In genomic region chr3:33612641-33613040, GRCh38 we compare ENCODE assay signal across 15 cellular contexts.
DNase-seq lines count a peak whose midpoint lies in the region; ATAC-seq and TF ChIP-seq lines count a peak whose summit lies in the region.
"Had no signal": no experiment of that assay in that cellular context is flagged by ENCODE, and none has a peak within 500 bp of the region (broad histone marks: within the 10 kb centered on the region; RNA-seq: fewer than 3 reads in every experiment).

No MANE protein-coding gene starts in this region.

- H3K56ac ChIP-seq in IMR-90 (ENCODE audit: extremely low read depth, insufficient read depth, low read length), result no peak overlapping the region

- dilution Hi-C loops in IMR-90 (cut with HindIII; ENCODE audit: low sequenced_read_pairs, unreplicated experiment), result no loop called here

- no peak overlapping the region for H4K8ac ChIP-seq in IMR-90 (ENCODE audit: low read depth in 2 of 2, low read length in 2 of 2)

- no CpG with 5 or more reads among the region's 1 CpG for WGBS in IMR-90 (ENCODE audit: extremely low coverage in 2 of 2, insufficient read length in 1 of 2), 2 experiments

- no peaks in the 10 kb centered on the region for H3K4me1 Mint-ChIP-seq in activated CD8-positive, alpha-beta T cell treated with anti-CD3 and anti-CD28 coated beads for 36 hours (ENCODE audit: low read depth)

- no peaks in the 10 kb centered on the region for H4K20me1 ChIP-seq in IMR-90 (ENCODE audit: insufficient read depth, low read length)

- no peaks in the 10 kb centered on the region for H3K9me1 ChIP-seq in IMR-90 (ENCODE audit: insufficient read depth, low read length)

- DNase-seq in COLO829 (ENCODE audit: low spot score), result peak; percentile 69
- peak; percentile 4 for DNase-seq in IMR-90
- DNase-seq in dorsolateral prefrontal cortex, result no peak
- peak; percentile 17 to 54 for DNase-seq in lung microvascular endothelial cell (ENCODE audit: low read depth in 2 of 2)
- no peak for DNase-seq in GM19240 (ENCODE audit: insufficient read length, low spot score)
- DNase-seq in activated CD8-positive, alpha-beta T cell treated with anti-CD3 and anti-CD28 coated beads for 36 hours, result no peak
- DNase-seq: BE2C; CD4-positive, alpha-beta memory T cell; COR-L47 had no signal

- no peak overlapping the region for H2AK9ac ChIP-seq in IMR-90 (replicated peaks; ENCODE audit: low read depth, low read length, poor library complexity)

- no peak overlapping the region for H3K4me2 ChIP-seq in IMR-90 (ENCODE audit: low read depth, low read length)
- H3K4me2 ChIP-seq: A549 had no signal

- no peak overlapping the region for H3K4ac ChIP-seq in IMR-90 (ENCODE audit: low read depth, low read length)

- H3K9me3 Mint-ChIP-seq in activated CD8-positive, alpha-beta T cell treated with anti-CD3 and anti-CD28 coated beads for 36 hours, result no peaks in the 10 kb centered on the region
- H3K9me3 Mint-ChIP-seq: CD4-positive, alpha-beta memory T cell had no signal

- intact Hi-C loops in IMR-90 (cut with micrococcal nuclease) (no loop called here), dorsolateral prefrontal cortex (cut with DNase I) (no loop called here)
- intact Hi-C loops in activated CD8-positive, alpha-beta T cell treated with anti-CD3 and anti-CD28 coated beads for 36 hours (cut with micrococcal nuclease), result no loop called here

- no peak overlapping the region for H3K18ac ChIP-seq in IMR-90 (ENCODE audit: low read depth, low read length)

- no peak for TF ChIP-seq POLR2A in IMR-90 (IDR thresholded peaks at IDR 0.05; ENCODE audit: low read depth, low read length)

- no peak overlapping the region for H3K14ac ChIP-seq in IMR-90 (replicated peaks; ENCODE audit: low read depth, low read length)

- TF ChIP-seq CTCF in IMR-90 (conservative IDR thresholded peaks at IDR 0.05; ENCODE audit: low read depth, low read length) (no peak), dorsolateral prefrontal cortex (IDR thresholded peaks at IDR 0.05 in 54 of 56, conservative IDR thresholded peaks at IDR 0.05 in 2 of 56; ENCODE audit: low read depth in 1 of 56, partially characterized antibody in 56 of 56) (no peak)
- TF ChIP-seq CTCF in activated CD8-positive, alpha-beta T cell treated with anti-CD3 and anti-CD28 coated beads for 36 hours (IDR thresholded peaks at IDR 0.05), result no peak

- H3K36me3 Mint-ChIP-seq in activated CD8-positive, alpha-beta T cell treated with anti-CD3 and anti-CD28 coated beads for 36 hours (ENCODE audit: low read depth), result peaks cover 6% of the 10 kb centered on the region

- no peak overlapping the region for H3K27ac ChIP-seq in IMR-90 (ENCODE audit: insufficient read depth, low read length)
- H3K27ac ChIP-seq in dorsolateral prefrontal cortex, result peak overlapping the region in 43 of 59 donors; percentile 2 to 71 (median 42)
- H3K27ac ChIP-seq: A549, C4-2B had no signal

- CTCF ChIA-PET in IMR-90 (lab: Yijun Ruan, JAX), result no interaction called here
- CTCF ChIA-PET in activated CD8-positive, alpha-beta T cell treated with anti-CD3 and anti-CD28 coated beads for 36 hours (lab: Charles Lee), result interaction anchor here (1.6 kb wide), 1 partner anchor 174 kb away, joined by 9 read pairs; no protein-coding TSS in a partner anchor

- no peaks in the 10 kb centered on the region for H3K27me3 Mint-ChIP-seq in activated CD8-positive, alpha-beta T cell treated with anti-CD3 and anti-CD28 coated beads for 36 hours
- H3K27me3 Mint-ChIP-seq: CD4-positive, alpha-beta memory T cell had no signal

- no peaks in the 10 kb centered on the region for H3K36me3 ChIP-seq in IMR-90 (ENCODE audit: control insufficient read depth, insufficient read depth, low read length)
- H3K36me3 ChIP-seq: BE2C had no signal

- H3K27me3 ChIP-seq in IMR-90 (ENCODE audit: control insufficient read depth, insufficient read depth, low read length) (no peaks in the 10 kb centered on the region), dorsolateral prefrontal cortex (no peaks in the 10 kb centered on the region)
- H3K27me3 ChIP-seq: BE2C had no signal

- H2BK20ac ChIP-seq in IMR-90 (ENCODE audit: low read depth, low read length), result no peak overlapping the region

- H3K4me3 ChIP-seq in IMR-90 (ENCODE audit: insufficient read depth, low read depth, low read length) (no peak overlapping the region), dorsolateral prefrontal cortex (no peak overlapping the region)
- H3K4me3 ChIP-seq: A549, HAP-1, K562 had no signal

- no peak overlapping the region for H2AK5ac ChIP-seq in IMR-90 (ENCODE audit: low read depth, low read length)

- TF ChIP-seq RAD21 in IMR-90 (IDR thresholded peaks at IDR 0.05; ENCODE audit: low read length), result no peak

- in situ Hi-C loops in IMR-90 (cut with MboI; ENCODE audit: low sequenced_read_pairs), result no loop called here

- H3K27ac Mint-ChIP-seq in activated CD8-positive, alpha-beta T cell treated with anti-CD3 and anti-CD28 coated beads for 36 hours, result no peak overlapping the region
- H3K27ac Mint-ChIP-seq: CD4-positive, alpha-beta memory T cell had no signal

- no peak overlapping the region for H3K23ac ChIP-seq in IMR-90 (ENCODE audit: low read depth, low read length)

- H3K4me3 Mint-ChIP-seq in activated CD8-positive, alpha-beta T cell treated with anti-CD3 and anti-CD28 coated beads for 36 hours, result no peak overlapping the region
- H3K4me3 Mint-ChIP-seq: CD4-positive, alpha-beta memory T cell had no signal

- ATAC-seq in IMR-90 (ENCODE audit: low read depth) (no peak), GM19395 (IDR thresholded peaks at IDR 0.05; ENCODE audit: unreplicated experiment) (no peak), GM18511 (IDR thresholded peaks at IDR 0.05; ENCODE audit: unreplicated experiment) (no peak)
- ATAC-seq in activated CD8-positive, alpha-beta T cell treated with anti-CD3 and anti-CD28 coated beads for 36 hours, result no peak
- ATAC-seq: A549, K562 had no signal

- no peak overlapping the region for H2BK15ac ChIP-seq in IMR-90 (ENCODE audit: low read depth, low read length)

- POLR2A ChIA-PET in IMR-90 (lab: Charles Lee; ENCODE audit: unreplicated experiment), result no interaction called here
- POLR2A ChIA-PET in activated CD8-positive, alpha-beta T cell treated with anti-CD3 and anti-CD28 coated beads for 36 hours (lab: Charles Lee), result interaction anchor here (1.3 kb wide), 1 partner anchor 37 kb away, joined by 3 read pairs; no protein-coding TSS in a partner anchor

- no peak overlapping the region for H2BK5ac ChIP-seq in IMR-90 (ENCODE audit: low read depth, low read length, poor library complexity, severe bottlenecking)

- H3K4me1 ChIP-seq in IMR-90 (ENCODE audit: control insufficient read depth, insufficient read depth, low read length), result no peaks in the 10 kb centered on the region
- H3K4me1 ChIP-seq: A549, BE2C had no signal

- H4K91ac ChIP-seq in IMR-90 (ENCODE audit: insufficient read depth, low read depth, low read length), result no peak overlapping the region

- BruUV-seq in IMR-90 (replicated peaks; lab: Mats Ljungman, UMichigan), result no TSS peak

- H2BK120ac ChIP-seq in IMR-90 (ENCODE audit: low read depth, low read length), result no peak overlapping the region

- no peak overlapping the region for H4K5ac ChIP-seq in IMR-90 (ENCODE audit: low read depth, low read length)

- H3K9me3 ChIP-seq in IMR-90 (ENCODE audit: control insufficient read depth, insufficient read depth, low read length), result no peaks in the 10 kb centered on the region
- H3K9me3 ChIP-seq: A549, BE2C, HAP-1 had no signal

- no peak overlapping the region for H2AFZ ChIP-seq in IMR-90 (replicated peaks; ENCODE audit: low read length, poor library complexity)

- no peaks in the 10 kb centered on the region; a peak in 1 of 4 replicates for H3K79me1 ChIP-seq in IMR-90 (ENCODE audit: low read depth in 1 of 2, low read length in 2 of 2)

- H3K9ac ChIP-seq in IMR-90 (ENCODE audit: low read depth, low read length), result no peak overlapping the region

TF ChIP-seq in IMR-90, 13 proteins besides CTCF, POLR2A, EP300 and RAD21:
- TF ChIP-seq RCOR1 (IDR thresholded peaks at IDR 0.05; ENCODE audit: insufficient replicate concordance, low read length), result no peak
- TF ChIP-seq, protein P1, sequence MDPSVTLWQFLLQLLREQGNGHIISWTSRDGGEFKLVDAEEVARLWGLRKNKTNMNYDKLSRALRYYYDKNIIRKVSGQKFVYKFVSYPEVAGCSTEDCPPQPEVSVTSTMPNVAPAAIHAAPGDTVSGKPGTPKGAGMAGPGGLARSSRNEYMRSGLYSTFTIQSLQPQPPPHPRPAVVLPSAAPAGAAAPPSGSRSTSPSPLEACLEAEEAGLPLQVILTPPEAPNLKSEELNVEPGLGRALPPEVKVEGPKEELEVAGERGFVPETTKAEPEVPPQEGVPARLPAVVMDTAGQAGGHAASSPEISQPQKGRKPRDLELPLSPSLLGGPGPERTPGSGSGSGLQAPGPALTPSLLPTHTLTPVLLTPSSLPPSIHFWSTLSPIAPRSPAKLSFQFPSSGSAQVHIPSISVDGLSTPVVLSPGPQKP (IDR thresholded peaks at IDR 0.05; ENCODE audit: borderline replicate concordance, low read depth, low read length), result no peak
- TF ChIP-seq, protein P2, sequence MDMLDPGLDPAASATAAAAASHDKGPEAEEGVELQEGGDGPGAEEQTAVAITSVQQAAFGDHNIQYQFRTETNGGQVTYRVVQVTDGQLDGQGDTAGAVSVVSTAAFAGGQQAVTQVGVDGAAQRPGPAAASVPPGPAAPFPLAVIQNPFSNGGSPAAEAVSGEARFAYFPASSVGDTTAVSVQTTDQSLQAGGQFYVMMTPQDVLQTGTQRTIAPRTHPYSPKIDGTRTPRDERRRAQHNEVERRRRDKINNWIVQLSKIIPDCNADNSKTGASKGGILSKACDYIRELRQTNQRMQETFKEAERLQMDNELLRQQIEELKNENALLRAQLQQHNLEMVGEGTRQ (IDR thresholded peaks at IDR 0.05; ENCODE audit: low read depth, low read length), result no peak

Comparison
In these comparisons a context has a peak if more than half of its experiments do, and no peak if none do; other contexts are left out.
1. DNase-seq: peak in COLO829 (single experiment), IMR-90 (single experiment) and lung microvascular endothelial cell (2 of 2); none in dorsolateral prefrontal cortex (0 of 10), GM19240 (single experiment) and activated CD8-positive, alpha-beta T cell treated with anti-CD3 and anti-CD28 coated beads for 36 hours (single experiment).